Comparison of ENCODE assay signal across 26 cellular contexts in the genomic region with DNA sequence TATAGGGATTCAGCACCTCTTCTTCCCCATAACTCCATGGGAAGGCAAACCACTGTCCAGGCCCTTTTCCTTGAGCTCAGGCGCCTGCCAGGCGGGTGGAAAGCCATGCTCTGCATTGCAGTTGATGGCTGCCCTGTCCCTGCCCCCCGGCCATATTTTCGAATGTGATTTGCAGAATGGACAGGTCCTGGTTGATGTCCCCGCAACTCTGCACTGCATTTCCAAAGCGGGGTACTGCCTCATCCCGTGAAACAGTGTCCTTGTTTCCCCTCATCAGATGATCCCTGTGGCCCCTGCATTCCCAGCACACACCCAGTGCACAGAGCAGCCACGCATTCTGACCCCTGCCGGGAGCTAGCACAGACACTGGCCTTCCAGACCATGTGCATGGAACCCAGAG. TPM values are rescaled to one million over a fixed set of nuclear protein-coding genes. Genes with fewer than 3 reads are reported as not detected.
DNase-seq lines count a peak whose midpoint lies in the region; ATAC-seq and TF ChIP-seq lines count a peak whose summit lies in the region.
"Had no signal": no experiment of that assay in that cellular context is flagged by ENCODE, and none has a peak within 500 bp of the region (broad histone marks: within the 10 kb centered on the region; RNA-seq: fewer than 3 reads in every experiment).

No MANE protein-coding gene starts in this region.

- in situ Hi-C loops in brain microvascular endothelial cell (cut with HindIII; ENCODE audit: low pct_ligation_motif_present, low sequenced_read_pairs): loop anchor here (25.0 kb wide), 1 partner anchor 136 kb away; no protein-coding TSS in a partner anchor

- no peak overlapping the region for H2AK5ac ChIP-seq in neuronal stem cell (ENCODE audit: low read depth, low read length)

- no peak overlapping the region for H2BK120ac ChIP-seq in neuronal stem cell (ENCODE audit: low read depth, low read length)

- no peaks in the 10 kb centered on the region for H3K4me1 ChIP-seq in neuronal stem cell (ENCODE audit: control insufficient read depth in 2 of 2, insufficient read depth in 1 of 2, low read depth in 1 of 2, low read length in 2 of 2)
- H3K4me1 ChIP-seq: A549 had no signal

- no peaks in the 10 kb centered on the region for H3K36me3 Mint-ChIP-seq in activated CD8-positive, alpha-beta memory T cell treated with anti-CD3 and anti-CD28 coated beads, Interleukin-2, amount 10 ng/mL, durations not matched to agents 7 days and 5 days
- peaks cover 0 to 2% of the 10 kb centered on the region in 2 donors for H3K36me3 Mint-ChIP-seq in CD14-positive monocyte
- H3K36me3 Mint-ChIP-seq: CD4-positive, alpha-beta memory T cell; CD4-positive, CD25-positive, alpha-beta regulatory T cell; CD8-positive, alpha-beta memory T cell had no signal

- no peak overlapping the region for H2BK12ac ChIP-seq in neuronal stem cell (ENCODE audit: low read length)

- H3K79me1 ChIP-seq in neuronal stem cell (ENCODE audit: low read depth, low read length): no peaks in the 10 kb centered on the region

- CTCF ChIA-PET in activated CD8-positive, alpha-beta memory T cell treated with anti-CD3 and anti-CD28 coated beads, Interleukin-2, amount 10 ng/mL, durations not matched to agents 7 days and 5 days (lab: Charles Lee): interaction anchor here (0.9 to 2.0 kb wide), 2 partner anchors 9 to 141 kb away, joined by 3 to 6 read pairs; no protein-coding TSS in a partner anchor

- H3K18ac ChIP-seq in neuronal stem cell (ENCODE audit: low read length): peak overlapping the region; percentile 32

- no peak overlapping the region for H3K4ac ChIP-seq in neuronal stem cell (ENCODE audit: low read length)

- no peaks in the 10 kb centered on the region for H3K36me3 ChIP-seq in neuronal stem cell (replicated peaks in 1 of 2; ENCODE audit: control insufficient read depth in 2 of 2, insufficient read depth in 2 of 2, low read length in 2 of 2)
- no peaks in the 10 kb centered on the region for H3K36me3 ChIP-seq in brain microvascular endothelial cell (replicated peaks)
- H3K36me3 ChIP-seq: BLaER1 treated with 17β-estradiol and CSF1 and Interleukin-3, amounts not matched to agents 10 nM and 100 nM had no signal

- no peak overlapping the region for H3K4me2 ChIP-seq in neuronal stem cell (ENCODE audit: insufficient read depth, low read length, poor library complexity, severe bottlenecking)
- H3K4me2 ChIP-seq: A549 had no signal

- H3K9me3 ChIP-seq in neuronal stem cell (replicated peaks in 1 of 2; ENCODE audit: control insufficient read depth in 2 of 2, insufficient read depth in 1 of 2, low read depth in 1 of 2, low read length in 2 of 2): no peaks in the 10 kb centered on the region
- H3K9me3 ChIP-seq: A549; BLaER1 treated with 17β-estradiol and CSF1 and Interleukin-3, amounts not matched to agents 10 nM and 100 nM had no signal

- H3K27ac ChIP-seq in HL-60 (replicated peaks): peak overlapping the region; percentile 69
- H3K27ac ChIP-seq in neuronal stem cell (replicated peaks; ENCODE audit: low read length): no peak overlapping the region
- H3K27ac ChIP-seq in brain microvascular endothelial cell: no peak overlapping the region
- H3K27ac ChIP-seq: 22Rv1, A549, C4-2B had no signal

- no peaks in the 10 kb centered on the region for H3K27me3 ChIP-seq in HL-60 (ENCODE audit: insufficient read depth, poor library complexity, severe bottlenecking)
- H3K27me3 ChIP-seq in neuronal stem cell (ENCODE audit: control insufficient read depth in 3 of 3, insufficient read depth in 3 of 3, low read depth in 1 of 3, low read length in 3 of 3): peaks cover 0 to 29% (median 1%) of the 10 kb centered on the region in 3 experiments
- H3K27me3 ChIP-seq in brain microvascular endothelial cell (replicated peaks): peaks cover 9% of the 10 kb centered on the region
- H3K27me3 ChIP-seq: BLaER1 treated with 17β-estradiol and CSF1 and Interleukin-3, amounts not matched to agents 10 nM and 100 nM had no signal

- H3K9ac ChIP-seq in neuronal stem cell (ENCODE audit: low read depth, low read length, poor library complexity): peak overlapping the region; percentile 45

- H3K23ac ChIP-seq in neuronal stem cell (ENCODE audit: low read depth, low read length, poor library complexity): no peak overlapping the region

- no peak overlapping the region for H3K14ac ChIP-seq in neuronal stem cell (ENCODE audit: low read length)

- no peak overlapping the region for H4K8ac ChIP-seq in neuronal stem cell (ENCODE audit: low read depth, low read length)

- H3K27ac Mint-ChIP-seq in activated CD8-positive, alpha-beta memory T cell treated with anti-CD3 and anti-CD28 coated beads, Interleukin-2, amount 10 ng/mL, durations not matched to agents 7 days and 5 days: no peak overlapping the region
- H3K27ac Mint-ChIP-seq in CD14-positive monocyte: peak overlapping the region in 5 of 7 donors; percentile 25 to 89 (median 72)
- H3K27ac Mint-ChIP-seq: B cell; CD4-positive, alpha-beta memory T cell; CD4-positive, CD25-positive, alpha-beta regulatory T cell; CD8-positive, alpha-beta memory T cell had no signal

- H3K27me3 Mint-ChIP-seq in activated CD8-positive, alpha-beta memory T cell treated with anti-CD3 and anti-CD28 coated beads, Interleukin-2, amount 10 ng/mL, durations not matched to agents 7 days and 5 days: peaks cover 26% of the 10 kb centered on the region
- peaks cover 0 to 3% (median 3%) of the 10 kb centered on the region in 3 donors for H3K27me3 Mint-ChIP-seq in CD14-positive monocyte (ENCODE audit: low read depth in 3 of 3)

- H2BK15ac ChIP-seq in neuronal stem cell (ENCODE audit: low read length): no peak overlapping the region

- H3K9me3 Mint-ChIP-seq in activated CD8-positive, alpha-beta memory T cell treated with anti-CD3 and anti-CD28 coated beads, Interleukin-2, amount 10 ng/mL, durations not matched to agents 7 days and 5 days (ENCODE audit: low read depth): no peaks in the 10 kb centered on the region
- no peaks in the 10 kb centered on the region for H3K9me3 Mint-ChIP-seq in CD14-positive monocyte
- H3K9me3 Mint-ChIP-seq: CD4-positive, alpha-beta memory T cell; CD8-positive, alpha-beta memory T cell had no signal

- H3K4me3 Mint-ChIP-seq in activated CD8-positive, alpha-beta memory T cell treated with anti-CD3 and anti-CD28 coated beads, Interleukin-2, amount 10 ng/mL, durations not matched to agents 7 days and 5 days: no peak overlapping the region
- H3K4me3 Mint-ChIP-seq in CD14-positive monocyte: no peak overlapping the region
- H3K4me3 Mint-ChIP-seq: B cell; CD4-positive, alpha-beta memory T cell; CD4-positive, CD25-positive, alpha-beta regulatory T cell; CD8-positive, alpha-beta memory T cell had no signal

- intact Hi-C loops in CD14-positive monocyte (cut with micrococcal nuclease): loop anchor here in 1 of 2 donors (10.0 kb wide), 1 partner anchor 79 kb away; no protein-coding TSS in a partner anchor

- peak; percentile 34 for DNase-seq in activated CD8-positive, alpha-beta memory T cell treated with anti-CD3 and anti-CD28 coated beads, Interleukin-2, amount 10 ng/mL, durations not matched to agents 7 days and 5 days
- no peak for DNase-seq in activated CD8-positive, alpha-beta memory T cell treated with anti-CD3 and anti-CD28 coated beads, Interleukin-2, amount 50 U/mL, for 48 hours
- DNase-seq in CD14-positive monocyte (ENCODE audit: low spot score): no peak
- no peak for DNase-seq in HL-60 (ENCODE audit: low read depth in 1 of 2, low spot score in 1 of 2)
- DNase-seq in neuronal stem cell (ENCODE audit: low spot score): no peak
- no peak for DNase-seq in NCI-H524 treated with DMSO at 0.1 percent for 48 hours (lab: John Stamatoyannopoulos, UW)
- no peak for DNase-seq in UCSD-AML1 (lab: John Stamatoyannopoulos, UW; ENCODE audit: unreplicated experiment)
- no peak for DNase-seq in brain microvascular endothelial cell
- DNase-seq: AML-193; CD4-positive, alpha-beta memory T cell; CD4-positive, CD25-positive, alpha-beta regulatory T cell; CD8-positive, alpha-beta memory T cell; COR-L47; DMS 273 treated with DMSO at 0.1 percent for 48 hours; DMS153; DMS53; DMS79; DND-41; EL; GDM1 had no signal

- no CpG with 5 or more reads among the region's 9 CpGs for WGBS in neuronal stem cell (ENCODE audit: extremely low coverage in 2 of 2, insufficient read length in 2 of 2, insufficient replicate concordance in 1 of 2), 2 donors

- ATAC-seq in activated CD8-positive, alpha-beta memory T cell treated with anti-CD3 and anti-CD28 coated beads, Interleukin-2, amount 10 ng/mL, durations not matched to agents 7 days and 5 days: no peak
- ATAC-seq: A549, GM12878 had no signal

- no peaks in the 10 kb centered on the region for H3K4me1 Mint-ChIP-seq in activated CD8-positive, alpha-beta memory T cell treated with anti-CD3 and anti-CD28 coated beads, Interleukin-2, amount 10 ng/mL, durations not matched to agents 7 days and 5 days
- H3K4me1 Mint-ChIP-seq in CD14-positive monocyte: peaks cover 56% of the 10 kb centered on the region
- H3K4me1 Mint-ChIP-seq: B cell; CD4-positive, alpha-beta memory T cell; CD4-positive, CD25-positive, alpha-beta regulatory T cell; CD8-positive, alpha-beta memory T cell had no signal

- TF ChIP-seq CTCF in CD14-positive monocyte (IDR thresholded peaks at IDR 0.05) (no peak), HL-60 (IDR thresholded peaks at IDR 0.05; ENCODE audit: insufficient read depth, low read length) (no peak), brain microvascular endothelial cell (IDR thresholded peaks at IDR 0.05; ENCODE audit: low read depth, low read length, missing control alignments) (no peak)

- no peak overlapping the region for H4K91ac ChIP-seq in neuronal stem cell (ENCODE audit: low read depth, low read length, poor library complexity)

- H3K4me3 ChIP-seq in HL-60 (replicated peaks; ENCODE audit: insufficient read depth, low read length) (no peak overlapping the region), neuronal stem cell (ENCODE audit: low read length in 2 of 2) (no peak overlapping the region), brain microvascular endothelial cell (ENCODE audit: low read depth, low read length) (no peak overlapping the region)
- H3K4me3 ChIP-seq: A549; BLaER1 treated with 17β-estradiol and CSF1 and Interleukin-3, amounts not matched to agents 10 nM and 100 nM; GM12878 had no signal

- H2BK5ac ChIP-seq in neuronal stem cell (ENCODE audit: low read length): no peak overlapping the region

- H2AFZ ChIP-seq in neuronal stem cell (ENCODE audit: low read length): no peak overlapping the region

RNA-seq across cellular contexts. Expression of gene SCMH1, which starts 33.7 kb away (rescaled TPM):
- total RNA-seq in activated CD8-positive, alpha-beta memory T cell treated with anti-CD3 and anti-CD28 coated beads, Interleukin-2, amount 10 ng/mL, durations not matched to agents 7 days and 5 days: 10 to 100 TPM; 20.3 to 30.0 TPM
- under 1 TPM; 0.66 to 0.74 TPM for polyA plus RNA-seq in CD14-positive monocyte
- polyA plus RNA-seq in neuronal stem cell (2013, experiment 1 of 2): 38.4 TPM
- 38.1 TPM for polyA plus RNA-seq in neuronal stem cell (2013, experiment 2 of 2)
